In the genomic region with DNA sequence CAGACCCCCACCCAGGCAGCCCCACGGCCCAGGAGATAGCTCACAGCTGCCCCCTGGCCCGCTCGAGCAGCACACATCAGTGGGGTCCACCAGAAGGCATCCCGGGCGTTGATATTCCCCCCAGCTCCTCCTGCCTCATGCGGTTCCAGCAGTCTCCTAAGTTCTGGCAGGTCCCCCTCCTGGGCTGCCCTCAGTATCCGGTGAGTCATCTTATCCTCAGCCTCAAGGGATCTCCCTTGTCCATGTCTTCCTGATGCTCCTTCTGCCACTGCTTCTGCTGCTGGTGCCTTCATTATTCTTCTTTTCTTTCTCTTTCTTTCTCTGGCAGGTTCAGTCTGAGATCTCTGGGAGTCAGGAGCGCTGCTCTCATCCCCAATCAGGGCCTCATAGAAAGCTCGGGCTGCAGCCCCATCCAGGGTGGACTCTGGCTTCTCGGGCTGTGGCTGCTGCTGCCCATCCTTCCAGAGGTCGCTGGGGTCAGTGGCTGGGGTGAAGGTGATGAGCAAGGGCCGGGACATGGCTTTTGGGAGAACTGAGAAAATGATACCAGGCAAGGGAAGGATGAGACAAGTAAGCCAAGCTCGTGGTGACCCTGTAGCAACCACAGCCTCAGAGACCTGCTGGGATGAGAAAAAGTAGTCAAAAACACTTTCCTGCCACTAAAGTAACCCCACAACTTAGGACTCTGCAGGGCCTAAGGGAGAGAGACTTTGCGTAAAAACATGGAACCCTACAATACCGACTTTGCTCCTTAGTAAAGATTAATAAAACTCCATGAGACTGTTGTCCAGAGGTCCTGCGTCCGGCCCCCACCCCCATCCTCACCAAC, we compare ENCODE assay signal across 1 cellular context.
TF ChIP-seq lines count a peak whose summit lies in the region.

No MANE protein-coding gene starts in this region.

TF ChIP-seq in SK-N-SH, 30 proteins besides CTCF, POLR2A, EP300 and RAD21 (continued from another document):
- TF ChIP-seq, protein P1, sequence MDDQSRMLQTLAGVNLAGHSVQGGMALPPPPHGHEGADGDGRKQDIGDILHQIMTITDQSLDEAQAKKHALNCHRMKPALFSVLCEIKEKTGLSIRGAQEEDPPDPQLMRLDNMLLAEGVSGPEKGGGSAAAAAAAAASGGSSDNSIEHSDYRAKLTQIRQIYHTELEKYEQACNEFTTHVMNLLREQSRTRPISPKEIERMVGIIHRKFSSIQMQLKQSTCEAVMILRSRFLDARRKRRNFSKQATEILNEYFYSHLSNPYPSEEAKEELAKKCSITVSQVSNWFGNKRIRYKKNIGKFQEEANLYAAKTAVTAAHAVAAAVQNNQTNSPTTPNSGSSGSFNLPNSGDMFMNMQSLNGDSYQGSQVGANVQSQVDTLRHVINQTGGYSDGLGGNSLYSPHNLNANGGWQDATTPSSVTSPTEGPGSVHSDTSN (IDR thresholded peaks at IDR 0.05) = 0 out of 2 replicates have a peak, but pooled peaks have one; percentile 8
- TF ChIP-seq, protein P2, sequence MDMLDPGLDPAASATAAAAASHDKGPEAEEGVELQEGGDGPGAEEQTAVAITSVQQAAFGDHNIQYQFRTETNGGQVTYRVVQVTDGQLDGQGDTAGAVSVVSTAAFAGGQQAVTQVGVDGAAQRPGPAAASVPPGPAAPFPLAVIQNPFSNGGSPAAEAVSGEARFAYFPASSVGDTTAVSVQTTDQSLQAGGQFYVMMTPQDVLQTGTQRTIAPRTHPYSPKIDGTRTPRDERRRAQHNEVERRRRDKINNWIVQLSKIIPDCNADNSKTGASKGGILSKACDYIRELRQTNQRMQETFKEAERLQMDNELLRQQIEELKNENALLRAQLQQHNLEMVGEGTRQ (IDR thresholded peaks at IDR 0.05; ENCODE audit: borderline replicate concordance, low read depth, low read length) = no peak
- TF ChIP-seq POLR2AphosphoS5 (IDR thresholded peaks at IDR 0.05; ENCODE audit: low read depth, low read length) (no peak), SIN3A (IDR thresholded peaks at IDR 0.05; ENCODE audit: borderline replicate concordance, low read depth, low read length) (0 out of 2 replicates have a peak, but pooled peaks have one; percentile 11), RFX5 (IDR thresholded peaks at IDR 0.05; ENCODE audit: low read length) (no peak), SMC3 (IDR thresholded peaks at IDR 0.05; ENCODE audit: low read depth, low read length) (no peak)
